8 cellular contexts compared by ENCODE assay signal in genomic region chr18:63162271-63163014, GRCh38.
DNase-seq lines count a peak whose midpoint lies in the region; ATAC-seq and TF ChIP-seq lines count a peak whose summit lies in the region.

No MANE protein-coding gene starts in this region.

- ATAC-seq in Right ventricle myocardium inferior (peak; percentile 12), right cardiac atrium (no peak), HG03159 (IDR thresholded peaks at IDR 0.05; ENCODE audit: unreplicated experiment) (peak; percentile 38), memory B cell (ENCODE audit: low read depth) (peak; percentile 52), HG03469 (IDR thresholded peaks at IDR 0.05; ENCODE audit: unreplicated experiment) (no peak)

- 77% methylated on average over 7 of the region's 7 CpGs for WGBS in right cardiac atrium

- H3K4me3 Mint-ChIP-seq in memory B cell (peak overlapping the region; percentile 66), endothelial cell (ENCODE audit: unreplicated experiment) (no peak overlapping the region)

- H3K27me3 Mint-ChIP-seq in memory B cell, result no peaks in the 10 kb centered on the region
- H3K27me3 Mint-ChIP-seq in endothelial cell (ENCODE audit: unreplicated experiment), result peaks cover 2% of the 10 kb centered on the region

- no peak overlapping the region for H3K4me3 ChIP-seq in right cardiac atrium (ENCODE audit: low read length)

- peaks cover 11% of the 10 kb centered on the region for H3K4me1 ChIP-seq in right cardiac atrium (ENCODE audit: control insufficient read depth, insufficient read depth, low read length)

- H3K36me3 Mint-ChIP-seq in memory B cell, result peaks cover 17% of the 10 kb centered on the region
- H3K36me3 Mint-ChIP-seq in endothelial cell (ENCODE audit: low read depth, unreplicated experiment), result no peaks in the 10 kb centered on the region

- H3K27ac Mint-ChIP-seq in memory B cell (peak overlapping the region; percentile 98), endothelial cell (ENCODE audit: unreplicated experiment) (no peak overlapping the region)

- H3K27me3 ChIP-seq in right cardiac atrium (ENCODE audit: control insufficient read depth, insufficient read depth), result no peaks in the 10 kb centered on the region

- no peak for DNase-seq in Right ventricle myocardium inferior (ENCODE audit: missing footprints)
- no peak for DNase-seq in right cardiac atrium
- DNase-seq in activated T-cell treated with anti-CD3 and anti-CD28 coated beads, Interleukin-2, amount 50 U/mL, for 48 hours, result peak; percentile 54 to 63
- peak; percentile 52 to 67 for DNase-seq in memory B cell (ENCODE audit: low spot score in 2 of 2)
- no peak for DNase-seq in 8988T
- no peak for DNase-seq in endothelial cell (ENCODE audit: low spot score)

- no peak for TF ChIP-seq CTCF in endothelial cell (IDR thresholded peaks at IDR 0.05; ENCODE audit: unreplicated experiment)

- no peaks in the 10 kb centered on the region for H3K9me3 ChIP-seq in right cardiac atrium (ENCODE audit: control insufficient read depth, low read length)

- intact Hi-C loops in Right ventricle myocardium inferior (cut with DNase I) (no loop called here), right cardiac atrium (cut with DNase I) (no loop called here)

- no peak overlapping the region for H3K27ac ChIP-seq in right cardiac atrium (ENCODE audit: low read length)

- H3K9me3 Mint-ChIP-seq in memory B cell (peaks cover 2% of the 10 kb centered on the region), endothelial cell (ENCODE audit: unreplicated experiment) (no peaks in the 10 kb centered on the region)

- H3K4me1 Mint-ChIP-seq in memory B cell, result peaks cover 72% of the 10 kb centered on the region
- peaks cover 31% of the 10 kb centered on the region for H3K4me1 Mint-ChIP-seq in endothelial cell (ENCODE audit: unreplicated experiment)

Comparison
In these comparisons a context has a peak if more than half of its experiments do, and no peak if none do; other contexts are left out.
1. ATAC-seq: peak in Right ventricle myocardium inferior (single experiment), HG03159 (single experiment) and memory B cell (single experiment); none in right cardiac atrium (0 of 2) and HG03469 (single experiment).
2. DNase-seq: peak in activated T-cell treated with anti-CD3 and anti-CD28 coated beads, Interleukin-2, amount 50 U/mL, for 48 hours (2 of 2) and memory B cell (2 of 2); none in Right ventricle myocardium inferior (single experiment), right cardiac atrium (0 of 3), 8988T (single experiment) and endothelial cell (single experiment).